ENCODE assay signal across 8 cellular contexts in the genomic region with DNA sequence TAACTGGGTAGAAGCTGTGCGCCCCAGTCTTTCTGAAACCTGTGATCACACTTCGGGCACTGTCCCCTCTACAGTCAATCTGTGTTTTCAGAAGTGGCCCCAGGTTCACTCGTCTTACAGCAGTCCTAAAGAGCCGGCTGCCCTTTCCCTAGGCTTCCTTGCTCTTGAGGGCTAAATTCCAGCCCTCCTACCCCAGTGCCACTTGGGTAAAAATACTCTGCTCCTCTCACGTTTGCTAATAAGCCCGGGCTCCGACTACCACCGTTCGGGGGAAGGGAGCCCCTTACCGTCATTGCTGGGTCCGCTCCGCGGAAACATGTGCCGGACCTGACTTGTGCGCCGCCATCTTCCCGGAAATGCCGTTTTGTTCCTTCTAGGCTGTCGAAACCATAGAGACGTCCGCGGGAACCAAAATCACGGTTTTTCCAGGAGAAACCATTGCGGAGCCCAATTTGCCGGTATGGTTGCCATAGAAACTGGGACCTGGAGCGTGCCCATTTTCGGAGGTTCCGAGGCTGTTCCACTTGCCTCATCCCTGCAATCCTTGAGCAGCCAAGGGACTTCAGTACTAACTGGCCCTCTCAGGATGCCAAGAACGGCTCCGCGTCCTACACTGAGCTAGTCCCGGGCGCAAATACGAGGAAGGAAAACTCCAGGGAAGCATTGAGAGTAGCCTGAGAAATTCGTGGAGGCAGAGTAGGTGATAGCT. TPM values are rescaled to one million over a fixed set of nuclear protein-coding genes. Genes with fewer than 3 reads are reported as not detected.
A peak's percentile ranks its signal among the peaks of the same experiment; 100 is the strongest.
DNase-seq lines count a peak whose midpoint lies in the region; ATAC-seq, FAIRE-seq and TF ChIP-seq lines count a peak whose summit lies in the region.

A gene (minus strand): TSS at position 358 of the 709 bp plus-strand sequence.

- H3K36me3 Mint-ChIP-seq in CD8-positive, alpha-beta T cell, result peaks cover 35% of the 10 kb centered on the region
- peaks cover 43% of the 10 kb centered on the region for H3K36me3 Mint-ChIP-seq in activated naive CD8-positive, alpha-beta T cell treated with anti-CD3 and anti-CD28 coated beads, Interleukin-2, amount 50 U/mL, for 24 hours (ENCODE audit: low read depth)

- H3K9me3 ChIP-seq in CD8-positive, alpha-beta T cell (ENCODE audit: low read length), result no peaks in the 10 kb centered on the region
- no peaks in the 10 kb centered on the region for H3K9me3 ChIP-seq in pancreas
- no peaks in the 10 kb centered on the region for H3K9me3 ChIP-seq in thyroid gland

- no peaks in the 10 kb centered on the region for H3K27me3 ChIP-seq in CD8-positive, alpha-beta T cell (ENCODE audit: insufficient read depth, low read length)
- H3K27me3 ChIP-seq in pancreas (no peaks in the 10 kb centered on the region), thyroid gland (no peaks in the 10 kb centered on the region)

- 0 to 1% methylated on average over 35 of the region's 35 CpGs for WGBS in pancreas, 2 donors
- 1 to 2% methylated on average over 31 to 33 of the region's 35 CpGs for WGBS in thyroid gland, 2 donors

- peak within 1 kb of the TSS; percentile 65 for H3K4me3 ChIP-seq in CD8-positive, alpha-beta T cell (ENCODE audit: low read depth, low read length)
- H3K4me3 ChIP-seq in pancreas, result peak within 1 kb of the TSS; percentile 45 to 76 (median 65)
- H3K4me3 ChIP-seq in thyroid gland (replicated peaks in 1 of 3), result peak within 1 kb of the TSS; percentile 53 to 63 (median 61)

- peaks cover 21% of the 10 kb centered on the region for H3K36me3 ChIP-seq in CD8-positive, alpha-beta T cell (ENCODE audit: insufficient read depth, low read length)
- H3K36me3 ChIP-seq in pancreas (no peaks in the 10 kb centered on the region), thyroid gland (peaks cover 0 to 4% of the 10 kb centered on the region in 2 donors)

- H3K27ac ChIP-seq in CD8-positive, alpha-beta T cell (ENCODE audit: low read depth, low read length), result peak within 1 kb of the TSS; percentile 57
- H3K27ac ChIP-seq in pancreas, result peak within 1 kb of the TSS; percentile 9 to 66 (median 46)
- H3K27ac ChIP-seq in thyroid gland, result peak within 1 kb of the TSS in 2 of 3 donors; percentile 59 to 64

- FAIRE-seq in pancreas (lab: Jason Lieb, UNC), result no peak

- H3K27ac Mint-ChIP-seq in CD8-positive, alpha-beta T cell, result peak within 1 kb of the TSS; percentile 98
- peak within 1 kb of the TSS; percentile 100 for H3K27ac Mint-ChIP-seq in activated naive CD8-positive, alpha-beta T cell treated with anti-CD3 and anti-CD28 coated beads, Interleukin-2, amount 50 U/mL, for 24 hours

- CTCF ChIA-PET in CD8-positive, alpha-beta T cell (lab: Charles Lee), result interaction anchor here (0.9 to 4.7 kb wide), 5 partner anchors 7 to 158 kb away, joined by 3 to 29 read pairs (median 4); no protein-coding TSS in a partner anchor

- no peaks in the 10 kb centered on the region for H3K9me3 Mint-ChIP-seq in CD8-positive, alpha-beta T cell
- no peaks in the 10 kb centered on the region for H3K9me3 Mint-ChIP-seq in activated naive CD8-positive, alpha-beta T cell treated with anti-CD3 and anti-CD28 coated beads, Interleukin-2, amount 50 U/mL, for 24 hours

- intact Hi-C loops in CD8-positive, alpha-beta T cell (cut with DNase I, micrococcal nuclease), result loop anchor here (1.0 to 5.0 kb wide), 4 partner anchors 10 to 319 kb away; a partner anchor contains a TSS
- intact Hi-C loops in Right ventricle myocardium superior (cut with DNase I), result no loop called here
- intact Hi-C loops in pancreas (cut with DNase I), result loop anchor here in 1 of 3 donors (10.0 kb wide), 1 partner anchor 146 kb away; no protein-coding TSS in a partner anchor
- intact Hi-C loops in thyroid gland (cut with DNase I), result no loop called here

- POLR2A ChIA-PET in CD8-positive, alpha-beta T cell (lab: Charles Lee), result interaction anchor here (0.6 to 1.7 kb wide), 5 partner anchors 8 to 100 kb away, joined by 3 to 10 read pairs (median 5); a partner anchor contains a TSS

- TF ChIP-seq POLR2A in thyroid gland (IDR thresholded peaks at IDR 0.05), result peak in 1 of 2 donors; percentile 35

- H3K4me1 ChIP-seq in CD8-positive, alpha-beta T cell (ENCODE audit: insufficient read depth, low read length), result peaks cover 24% of the 10 kb centered on the region
- H3K4me1 ChIP-seq in pancreas (peaks cover 6 to 16% (median 12%) of the 10 kb centered on the region in 3 donors), thyroid gland (peaks cover 12 to 13% of the 10 kb centered on the region in 2 donors)

- H3K27me3 Mint-ChIP-seq in CD8-positive, alpha-beta T cell (ENCODE audit: low read depth), result no peaks in the 10 kb centered on the region
- no peaks in the 10 kb centered on the region for H3K27me3 Mint-ChIP-seq in activated naive CD8-positive, alpha-beta T cell treated with anti-CD3 and anti-CD28 coated beads, Interleukin-2, amount 50 U/mL, for 24 hours

- peak; percentile 80 for ATAC-seq in CD8-positive, alpha-beta T cell
- ATAC-seq in GM21619 (IDR thresholded peaks at IDR 0.05; ENCODE audit: unreplicated experiment) (peak; percentile 59), Right ventricle myocardium superior (ENCODE audit: poor library complexity) (peak; percentile 92), pancreas (peak; percentile 92 to 95 (median 93))
- ATAC-seq in activated naive CD8-positive, alpha-beta T cell treated with anti-CD3 and anti-CD28 coated beads, Interleukin-2, amount 50 U/mL, for 24 hours, result peak; percentile 67

- peak within 1 kb of the TSS; percentile 98 for H3K4me3 Mint-ChIP-seq in CD8-positive, alpha-beta T cell
- peak within 1 kb of the TSS; percentile 100 for H3K4me3 Mint-ChIP-seq in activated naive CD8-positive, alpha-beta T cell treated with anti-CD3 and anti-CD28 coated beads, Interleukin-2, amount 50 U/mL, for 24 hours

- peak in 6 of 7 experiments; percentile 61 to 78 (median 68) for DNase-seq in CD8-positive, alpha-beta T cell
- peak; percentile 86 for DNase-seq in NCI-H1105 treated with DMSO at 0.1 percent for 48 hours (lab: John Stamatoyannopoulos, UW)
- DNase-seq in SW480 (ENCODE audit: low spot score), result peak; percentile 71
- peak; percentile 80 for DNase-seq in activated naive CD8-positive, alpha-beta T cell treated with anti-CD3 and anti-CD28 coated beads, Interleukin-2, amount 50 U/mL, for 24 hours
- peak; percentile 83 for DNase-seq in Right ventricle myocardium superior
- peak; percentile 60 to 80 (median 74) for DNase-seq in pancreas
- peak; percentile 74 for DNase-seq in thyroid gland

- H3K4me1 Mint-ChIP-seq in CD8-positive, alpha-beta T cell (ENCODE audit: low read depth), result peaks cover 34% of the 10 kb centered on the region
- H3K4me1 Mint-ChIP-seq in activated naive CD8-positive, alpha-beta T cell treated with anti-CD3 and anti-CD28 coated beads, Interleukin-2, amount 50 U/mL, for 24 hours, result peaks cover 44% of the 10 kb centered on the region

- no peak for TF ChIP-seq CTCF in CD8-positive, alpha-beta T cell (IDR thresholded peaks at IDR 0.05)
- TF ChIP-seq CTCF in pancreas (IDR thresholded peaks at IDR 0.05) (no peak), thyroid gland (IDR thresholded peaks at IDR 0.05) (no peak)

RNA-seq across cellular contexts. Expression of the gene that starts here (rescaled TPM):
- total RNA-seq in CD8-positive, alpha-beta T cell, result 10 to 100 TPM; 46.4 to 46.7 TPM
- total RNA-seq in Right ventricle myocardium superior (15.9 TPM), pancreas (10 to 100 TPM in 3 of 6 donors, 1 to 10 TPM in 3; 6.4 to 16.0 (median 11.4) TPM), thyroid gland (10 to 100 TPM; 14.1 to 49.2 (median 24.5) TPM)
- 10 to 100 TPM; 14.4 to 16.9 TPM for polyA plus RNA-seq in pancreas

Comparison
In these comparisons a context has a peak if more than half of its experiments do, and no peak if none do; other contexts are left out.
1. Peak in every context shown above with its lines: DNase-seq, ATAC-seq, H3K4me3 ChIP-seq and H3K27ac ChIP-seq.
2. intact Hi-C loops: an anchor here in CD8-positive, alpha-beta T cell (1.0 to 5.0 kb wide); none called in Right ventricle myocardium superior and thyroid gland.